Comparison of ENCODE assay signal across 11 cellular contexts in the genomic region with DNA sequence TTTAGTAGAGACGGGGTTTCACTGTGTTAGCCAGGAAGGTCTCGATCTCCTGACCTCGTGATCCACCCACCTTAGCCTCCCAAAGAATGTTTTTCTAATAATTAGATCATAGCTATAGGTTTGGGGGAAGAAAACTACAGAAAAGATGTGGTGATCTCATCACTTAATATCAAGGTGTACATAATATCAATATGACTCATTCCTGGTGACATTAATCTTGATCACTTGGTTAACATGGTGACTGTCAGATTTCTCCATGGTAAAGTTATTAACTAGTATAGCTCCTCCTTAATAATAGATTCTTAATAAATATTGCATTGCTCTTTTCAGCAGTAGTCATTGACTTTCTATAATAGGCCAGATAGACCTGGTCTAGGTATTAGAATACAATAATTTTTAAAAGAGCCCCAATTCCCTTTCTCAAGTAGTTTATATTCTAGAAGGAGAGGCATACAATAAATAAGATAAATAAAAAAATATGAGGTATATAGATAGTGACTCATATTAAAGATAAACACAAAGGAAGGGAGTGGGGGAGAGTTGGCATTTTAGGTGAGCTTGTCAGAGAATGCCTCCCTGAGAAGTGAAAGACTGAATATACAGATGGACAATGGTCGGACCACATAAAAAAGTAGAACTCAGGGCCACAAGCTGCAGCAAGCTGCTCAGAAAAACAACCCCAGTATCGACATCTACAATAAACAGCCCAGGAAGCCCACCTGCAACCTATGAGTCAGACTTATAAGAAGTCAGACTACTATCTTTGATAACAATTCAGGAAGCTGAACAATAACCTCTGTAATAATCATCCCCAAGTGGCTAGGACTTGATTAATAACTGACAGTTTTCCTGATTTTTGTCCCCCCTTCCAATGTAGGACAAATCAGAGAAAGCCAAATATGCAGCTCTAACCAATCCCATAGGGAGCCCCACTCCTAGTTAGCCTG.
"Had no signal": no experiment of that assay in that cellular context is flagged by ENCODE, and none has a peak within 500 bp of the region (broad histone marks: within the 10 kb centered on the region; RNA-seq: fewer than 3 reads in every experiment).

No MANE protein-coding gene starts in this region.

- H3K4me2 ChIP-seq: KMS-11 had no signal

- H3K9me3 ChIP-seq: HAP-1 had no signal

- H2AFZ ChIP-seq: GM23248 had no signal

- FAIRE-seq: HTR-8/SVneo had no signal

- H3K4me3 ChIP-seq: GM23248, HAP-1 had no signal

- H3K9ac ChIP-seq: GM23248, KMS-11 had no signal

- ATAC-seq: HCT116 had no signal

- H3K4me1 ChIP-seq: HAP-1 had no signal

- DNase-seq: GM23248, GOT3, H7, HFFc6, Karpas-422, KBM-7 had no signal

- H3K27ac ChIP-seq: GM23248, HL-60, KMS-11 had no signal

- H3K36me3 ChIP-seq: HAP-1 had no signal
